ENCODE assay signal across 8 cellular contexts in genomic region chr21:41877901-41878830, GRCh38. TPM values are rescaled to one million over a fixed set of nuclear protein-coding genes. Genes with fewer than 3 reads are reported as not detected.
DNase-seq lines count a peak whose midpoint lies in the region; ATAC-seq and TF ChIP-seq lines count a peak whose summit lies in the region.

No MANE protein-coding gene starts in this region.

- POLR2A ChIA-PET in AG04450 (lab: Yijun Ruan, JAX): interaction anchor here (0.5 to 1.5 kb wide), 4 partner anchors 54 to 220 kb away, joined by 3 to 9 read pairs (median 4); no protein-coding TSS in a partner anchor
- POLR2A ChIA-PET in naive thymus-derived CD8-positive, alpha-beta T cell (lab: Charles Lee): interaction anchor here (0.8 to 4.2 kb wide), 9 partner anchors 18 to 636 kb away, joined by 3 to 49 read pairs (median 4); partner anchors contain the start of genes MX2 and ZBTB21

- H3K36me3 Mint-ChIP-seq in naive thymus-derived CD8-positive, alpha-beta T cell: peaks cover 0 to 3% (median 0%) of the 10 kb centered on the region in 3 donors

- intact Hi-C loops in vagina (cut with DNase I): loop anchor here (2.0 kb wide), 1 partner anchor 261 kb away; no protein-coding TSS in a partner anchor

- H3K27ac ChIP-seq in AG04450 (ENCODE audit: low read depth, low read length) (peak overlapping the region; percentile 57), esophagus (ENCODE audit: low read depth in 2 of 2, low read length in 1 of 2) (peak overlapping the region; percentile 65 to 88), vagina (peak overlapping the region; percentile 69)

- H3K9me3 Mint-ChIP-seq in naive thymus-derived CD8-positive, alpha-beta T cell: no peaks in the 10 kb centered on the region

- WGBS in esophagus, 2 donors: 1% methylated on average over 47 to 48 of the region's 48 CpGs

- TF ChIP-seq POLR2A in vagina (IDR thresholded peaks at IDR 0.05): no peak

- H3K4me3 ChIP-seq in AG04450 (ENCODE audit: low read depth, low read length) (peak overlapping the region; percentile 83), esophagus (ENCODE audit: low read depth in 1 of 2, low read length in 2 of 2) (peak overlapping the region; percentile 65 to 93), vagina (peak overlapping the region; percentile 66 to 81)

- peak; percentile 25 for ATAC-seq in GM18511 (IDR thresholded peaks at IDR 0.05; ENCODE audit: unreplicated experiment)
- peak; percentile 26 for ATAC-seq in HG02981 (IDR thresholded peaks at IDR 0.05; ENCODE audit: unreplicated experiment)
- peak; percentile 38 to 53 for ATAC-seq in naive thymus-derived CD8-positive, alpha-beta T cell

- no peaks in the 10 kb centered on the region for H3K27me3 ChIP-seq in AG04450 (ENCODE audit: control insufficient read depth, insufficient read depth, low read length)
- H3K27me3 ChIP-seq in esophagus (ENCODE audit: control insufficient read depth in 1 of 2, insufficient read depth in 2 of 2, low read length in 2 of 2): no peaks in the 10 kb centered on the region
- H3K27me3 ChIP-seq in vagina: no peaks in the 10 kb centered on the region

- peaks cover 0 to 3% of the 10 kb centered on the region in 2 donors for H3K4me1 ChIP-seq in esophagus (ENCODE audit: control insufficient read depth in 2 of 2, insufficient read depth in 2 of 2, low read length in 1 of 2)
- peaks cover 15% of the 10 kb centered on the region for H3K4me1 ChIP-seq in vagina

- H3K36me3 ChIP-seq in esophagus (ENCODE audit: control insufficient read depth in 2 of 2, insufficient read depth in 2 of 2, low read length in 1 of 2): peaks cover 0 to 11% of the 10 kb centered on the region in 2 donors
- H3K36me3 ChIP-seq in vagina: no peaks in the 10 kb centered on the region

- no peaks in the 10 kb centered on the region for H3K9me3 ChIP-seq in AG04450 (ENCODE audit: control insufficient read depth, insufficient read depth, low read length)
- H3K9me3 ChIP-seq in esophagus (ENCODE audit: control insufficient read depth in 2 of 2, insufficient read depth in 1 of 2, low read depth in 1 of 2, low read length in 1 of 2): no peaks in the 10 kb centered on the region
- H3K9me3 ChIP-seq in vagina: no peaks in the 10 kb centered on the region

- H3K27me3 Mint-ChIP-seq in naive thymus-derived CD8-positive, alpha-beta T cell: no peaks in the 10 kb centered on the region

- TF ChIP-seq CTCF in AG04450 (IDR thresholded peaks at IDR 0.05; ENCODE audit: low read depth, low read length) (no peak), vagina (IDR thresholded peaks at IDR 0.05) (no peak)

- CTCF ChIA-PET in AG04450 (lab: Charles Lee): interaction anchor here (0.9 to 1.5 kb wide), 6 partner anchors 61 to 265 kb away, joined by 3 to 13 read pairs (median 7); no protein-coding TSS in a partner anchor

- DNase-seq in AG04450 (ENCODE audit: low read depth, low spot score) (no peak), NCI-H345 treated with DMSO at 0.1 percent for 48 hours (lab: John Stamatoyannopoulos, UW; ENCODE audit: unreplicated experiment) (peak; percentile 37), vagina (ENCODE audit: extremely low spot score in 2 of 2) (no peak)
- DNase-seq in activated CD8-positive, alpha-beta memory T cell treated with anti-CD3 and anti-CD28 coated beads, Interleukin-2, amount 50 U/mL, for 48 hours: peak; percentile 69
- peak in 6 of 10 donors; percentile 32 to 43 (median 34) for DNase-seq in naive thymus-derived CD8-positive, alpha-beta T cell

- peak overlapping the region; percentile 81 to 93 (median 88) for H3K4me3 Mint-ChIP-seq in naive thymus-derived CD8-positive, alpha-beta T cell

- H3K27ac Mint-ChIP-seq in naive thymus-derived CD8-positive, alpha-beta T cell: peak overlapping the region; percentile 83 to 96 (median 90)

- H3K4me1 Mint-ChIP-seq in naive thymus-derived CD8-positive, alpha-beta T cell: peaks cover 18 to 45% (median 34%) of the 10 kb centered on the region in 4 donors

RNA-seq across cellular contexts. Expression of gene PRDM15, which starts 1.0 kb away (rescaled TPM):
- polyA plus RNA-seq in AG04450 (2011; rRNA removed) (5.1 and 6.5 TPM in 2 replicates), esophagus (1 to 10 TPM; 2.2 to 4.4 TPM)
- 8.1 and 16.2 TPM in 2 replicates for polyA minus RNA-seq in AG04450 (2011; rRNA and poly(A)+ RNA removed)
- 10 to 100 TPM; 20.6 to 23.2 TPM for total RNA-seq in naive thymus-derived CD8-positive, alpha-beta T cell
- polyA plus RNA-seq in naive thymus-derived CD8-positive, alpha-beta T cell: 1 to 10 TPM in 2 of 3 donors, under 1 TPM in 1; 0.77 to 2.9 (median 2.4) TPM
- 31.2 TPM for total RNA-seq in vagina

Comparison
In these comparisons a context has a peak if more than half of its experiments do, and no peak if none do; other contexts are left out.
1. DNase-seq: peak in NCI-H345 treated with DMSO at 0.1 percent for 48 hours (single experiment), activated CD8-positive, alpha-beta memory T cell treated with anti-CD3 and anti-CD28 coated beads, Interleukin-2, amount 50 U/mL, for 48 hours (single experiment) and naive thymus-derived CD8-positive, alpha-beta T cell (6 of 10); none in AG04450 (single experiment) and vagina (0 of 2).
2. Peak in every context shown above with its lines, with median percentiles within 50 percentile points of each other: H3K27ac ChIP-seq, H3K4me3 ChIP-seq and ATAC-seq.